ENCODE assay signal across 17 cellular contexts in genomic region chr11:108886608-108887007, GRCh38.
DNase-seq lines count a peak whose midpoint lies in the region; ATAC-seq, FAIRE-seq and TF ChIP-seq lines count a peak whose summit lies in the region.
"Had no signal": no experiment of that assay in that cellular context is flagged by ENCODE, and none has a peak within 500 bp of the region (broad histone marks: within the 10 kb centered on the region; RNA-seq: fewer than 3 reads in every experiment).

No MANE protein-coding gene starts in this region.

- no peaks in the 10 kb centered on the region for H3K9me3 ChIP-seq in ascending aorta

- intact Hi-C loops in ascending aorta (cut with DNase I) = no loop called here

- H3K27me3 ChIP-seq in ascending aorta = no peaks in the 10 kb centered on the region

- TF ChIP-seq POLR2A in H54 (IDR thresholded peaks at IDR 0.05; ENCODE audit: low read depth, low read length) = no peak

- ATAC-seq in GM21619 (IDR thresholded peaks at IDR 0.05; ENCODE audit: unreplicated experiment) = no peak

- no peaks in the 10 kb centered on the region for H3K36me3 ChIP-seq in ascending aorta

- no peak for TF ChIP-seq CTCF in fibroblast of villous mesenchyme (IDR thresholded peaks at IDR 0.05; ENCODE audit: insufficient read depth, low read depth, low read length)
- no peak for TF ChIP-seq CTCF in ascending aorta (IDR thresholded peaks at IDR 0.05)

- no peaks in the 10 kb centered on the region for H3K4me1 ChIP-seq in ascending aorta

- H3K27ac ChIP-seq in ascending aorta = no peak overlapping the region

- in situ Hi-C loops in ACHN (cut with HindIII; ENCODE audit: low pct_ligation_motif_present, low pct_unique_long_range_greater_than_20kb, low sequenced_read_pairs) = no loop called here

- FAIRE-seq in H54 (lab: Jason Lieb, UNC) (peak; percentile 89), TTC549 (lab: Jason Lieb, UNC) (peak; percentile 40)
- FAIRE-seq: G401.6 had no signal

- peak; percentile 12 for DNase-seq in ACHN
- no peak for DNase-seq in H54 (ENCODE audit: insufficient read length, low spot score)
- peak; percentile 29 for DNase-seq in fibroblast of villous mesenchyme (ENCODE audit: low read depth)
- no peak for DNase-seq in medulla oblongata (ENCODE audit: extremely low spot score)
- DNase-seq in NCI-H2081 (lab: John Stamatoyannopoulos, UW) = no peak
- DNase-seq in ascending aorta (ENCODE audit: low spot score in 2 of 2) = no peak
- DNase-seq: activated CD8-positive, alpha-beta memory T cell treated with anti-CD3 and anti-CD28 coated beads, Interleukin-2, amount 50 U/mL, for 48 hours; activated naive CD8-positive, alpha-beta T cell treated with anti-CD3 and anti-CD28 coated beads, Interleukin-2, amount 10 ng/mL, durations not matched to agents 7 days and 5 days; glutamatergic neuron; NCI-H1417 treated with DMSO at 0.1 percent for 48 hours; NCI-H510A treated with DMSO at 0.1 percent for 48 hours; right cardiac atrium; SHP77; stimulated activated naive CD4-positive, alpha-beta T cell treated with Interleukin-2 at 50 U/mL for 16 hours had no signal

- H3K4me3 ChIP-seq in fibroblast of villous mesenchyme (ENCODE audit: low read depth, low read length) (no peak overlapping the region), ascending aorta (no peak overlapping the region)

Comparison
In these comparisons a context has a peak if more than half of its experiments do, and no peak if none do; other contexts are left out.
1. DNase-seq: peak in ACHN (single experiment) and fibroblast of villous mesenchyme (single experiment); none in H54 (single experiment), medulla oblongata (single experiment), NCI-H2081 (0 of 2) and ascending aorta (0 of 2).